Comparison of ENCODE assay signal across 8 cellular contexts in genomic region chr7:5424689-5425506, GRCh38. TPM values are rescaled to one million over a fixed set of nuclear protein-coding genes. Genes with fewer than 3 reads are reported as not detected.
A peak's percentile ranks its signal among the peaks of the same experiment; 100 is the strongest.
DNase-seq lines count a peak whose midpoint lies in the region; ATAC-seq and TF ChIP-seq lines count a peak whose summit lies in the region.

No MANE protein-coding gene starts in this region.

- peaks cover 6% of the 10 kb centered on the region for H4K20me1 ChIP-seq in neural cell (ENCODE audit: insufficient read depth)

- peak overlapping the region; percentile 100 for H3K27ac ChIP-seq in neural cell (ENCODE audit: low read length)

- no peaks in the 10 kb centered on the region for H3K27me3 ChIP-seq in neural cell (ENCODE audit: insufficient read depth, low read depth, low read length)

- DNase-seq in DMS153 treated with DMSO at 0.1 percent for 48 hours (lab: John Stamatoyannopoulos, UW; ENCODE audit: unreplicated experiment) (peak; percentile 58), KG1 (lab: John Stamatoyannopoulos, UW) (peak; percentile 38), fibroblast of villous mesenchyme (ENCODE audit: low read depth) (peak; percentile 51), activated gamma-delta T cell (lab: John Stamatoyannopoulos, UW) (no peak)
- peak; percentile 8 for DNase-seq in activated CD4-positive, alpha-beta T cell treated with anti-CD3 and anti-CD28 coated beads, Interleukin-2, amount 50 U/mL, for 48 hours

- ATAC-seq in GM18498 (IDR thresholded peaks at IDR 0.05; ENCODE audit: unreplicated experiment) (no peak), GM21447 (IDR thresholded peaks at IDR 0.05; ENCODE audit: unreplicated experiment) (no peak)

- H2AFZ ChIP-seq in neural cell (ENCODE audit: low read depth, low read length), result no peak overlapping the region

- no peak for TF ChIP-seq EP300 in neural cell (conservative IDR thresholded peaks at IDR 0.05; ENCODE audit: poor library complexity, severe bottlenecking)

- peaks cover 90% of the 10 kb centered on the region for H3K79me2 ChIP-seq in neural cell (replicated peaks; ENCODE audit: insufficient read depth, low read length)

- no peaks in the 10 kb centered on the region for H3K9me3 ChIP-seq in neural cell (ENCODE audit: low read length)

- H3K4me3 ChIP-seq in fibroblast of villous mesenchyme (ENCODE audit: low read depth, low read length) (peak overlapping the region; percentile 89), neural cell (ENCODE audit: low read length) (peak overlapping the region; percentile 100)

- H3F3A ChIP-seq in neural cell (ENCODE audit: insufficient read depth, low read length, poor library complexity, severe bottlenecking), result peaks cover 3% of the 10 kb centered on the region

- H3K36me3 ChIP-seq in neural cell (ENCODE audit: insufficient read depth, low read length), result no peaks in the 10 kb centered on the region

- peak overlapping the region; percentile 59 for H3K4me2 ChIP-seq in neural cell (ENCODE audit: low read length)

- H3K9me2 ChIP-seq in neural cell (ENCODE audit: insufficient read depth, low read length), result no peaks in the 10 kb centered on the region

- no peak for TF ChIP-seq CTCF in fibroblast of villous mesenchyme (IDR thresholded peaks at IDR 0.05; ENCODE audit: insufficient read depth, low read depth, low read length)
- no peak for TF ChIP-seq CTCF in neural cell (IDR thresholded peaks at IDR 0.05; ENCODE audit: poor library complexity, severe bottlenecking)

- H3K9ac ChIP-seq in neural cell (ENCODE audit: low read length), result peak overlapping the region; percentile 100

- no peak for TF ChIP-seq RAD21 in neural cell (conservative IDR thresholded peaks at IDR 0.05)

TF ChIP-seq in neural cell, 6 proteins besides CTCF, POLR2A, EP300 and RAD21:
- TF ChIP-seq EZH2 (IDR thresholded peaks at IDR 0.05; ENCODE audit: borderline replicate concordance, insufficient read depth, low read length, poor library complexity, severe bottlenecking) (no peak), SMC3 (conservative IDR thresholded peaks at IDR 0.05; ENCODE audit: poor library complexity) (no peak), TAF1 (IDR thresholded peaks at IDR 0.05; ENCODE audit: low read depth) (no peak), POLR2AphosphoS5 (IDR thresholded peaks at IDR 0.05) (no peak), MXI1 (conservative IDR thresholded peaks at IDR 0.05; ENCODE audit: poor library complexity, severe bottlenecking) (no peak)
- TF ChIP-seq, protein P1, sequence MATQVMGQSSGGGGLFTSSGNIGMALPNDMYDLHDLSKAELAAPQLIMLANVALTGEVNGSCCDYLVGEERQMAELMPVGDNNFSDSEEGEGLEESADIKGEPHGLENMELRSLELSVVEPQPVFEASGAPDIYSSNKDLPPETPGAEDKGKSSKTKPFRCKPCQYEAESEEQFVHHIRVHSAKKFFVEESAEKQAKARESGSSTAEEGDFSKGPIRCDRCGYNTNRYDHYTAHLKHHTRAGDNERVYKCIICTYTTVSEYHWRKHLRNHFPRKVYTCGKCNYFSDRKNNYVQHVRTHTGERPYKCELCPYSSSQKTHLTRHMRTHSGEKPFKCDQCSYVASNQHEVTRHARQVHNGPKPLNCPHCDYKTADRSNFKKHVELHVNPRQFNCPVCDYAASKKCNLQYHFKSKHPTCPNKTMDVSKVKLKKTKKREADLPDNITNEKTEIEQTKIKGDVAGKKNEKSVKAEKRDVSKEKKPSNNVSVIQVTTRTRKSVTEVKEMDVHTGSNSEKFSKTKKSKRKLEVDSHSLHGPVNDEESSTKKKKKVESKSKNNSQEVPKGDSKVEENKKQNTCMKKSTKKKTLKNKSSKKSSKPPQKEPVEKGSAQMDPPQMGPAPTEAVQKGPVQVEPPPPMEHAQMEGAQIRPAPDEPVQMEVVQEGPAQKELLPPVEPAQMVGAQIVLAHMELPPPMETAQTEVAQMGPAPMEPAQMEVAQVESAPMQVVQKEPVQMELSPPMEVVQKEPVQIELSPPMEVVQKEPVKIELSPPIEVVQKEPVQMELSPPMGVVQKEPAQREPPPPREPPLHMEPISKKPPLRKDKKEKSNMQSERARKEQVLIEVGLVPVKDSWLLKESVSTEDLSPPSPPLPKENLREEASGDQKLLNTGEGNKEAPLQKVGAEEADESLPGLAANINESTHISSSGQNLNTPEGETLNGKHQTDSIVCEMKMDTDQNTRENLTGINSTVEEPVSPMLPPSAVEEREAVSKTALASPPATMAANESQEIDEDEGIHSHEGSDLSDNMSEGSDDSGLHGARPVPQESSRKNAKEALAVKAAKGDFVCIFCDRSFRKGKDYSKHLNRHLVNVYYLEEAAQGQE (IDR thresholded peaks at IDR 0.05; ENCODE audit: borderline replicate concordance), result no peak

RNA-seq across cellular contexts. Expression of gene TNRC18, which starts 1.3 kb away (rescaled TPM):
- total RNA-seq in fibroblast of villous mesenchyme, result 54.4 and 78.0 TPM in 2 replicates
- polyA plus RNA-seq in neural cell, result 23.6 and 28.6 TPM in 2 replicates
- 109 and 158 TPM in 2 replicates for polyA minus RNA-seq in neural cell
